Comparison of ENCODE assay signal across 11 cellular contexts in genomic region chr14:68797180-68797670, GRCh38. TPM values are rescaled to one million over a fixed set of nuclear protein-coding genes. Genes with fewer than 3 reads are reported as not detected.
A peak's percentile ranks its signal among the peaks of the same experiment; 100 is the strongest.
DNase-seq lines count a peak whose midpoint lies in the region; ATAC-seq and TF ChIP-seq lines count a peak whose summit lies in the region.
"Had no signal": no experiment of that assay in that cellular context is flagged by ENCODE, and none has a peak within 500 bp of the region (broad histone marks: within the 10 kb centered on the region; RNA-seq: fewer than 3 reads in every experiment).

No MANE protein-coding gene starts in this region.

- no peaks in the 10 kb centered on the region for H3K27me3 ChIP-seq in adipocyte (replicated peaks; ENCODE audit: control insufficient read depth, insufficient read depth, low read length)
- H3K27me3 ChIP-seq: SJSA1 had no signal

- peaks cover 17% of the 10 kb centered on the region for H3K4me1 ChIP-seq in adipocyte (ENCODE audit: control insufficient read depth, insufficient read depth, low read length)

- peaks cover 7% of the 10 kb centered on the region for H3K9me3 Mint-ChIP-seq in memory B cell
- peaks cover 8% of the 10 kb centered on the region for H3K9me3 Mint-ChIP-seq in type B pancreatic cell

- H3K4me3 ChIP-seq in adipocyte (ENCODE audit: low read length) = no peak overlapping the region
- H3K4me3 ChIP-seq: SJSA1 had no signal

- H3K36me3 Mint-ChIP-seq in memory B cell = peaks cover 8% of the 10 kb centered on the region
- H3K36me3 Mint-ChIP-seq in type B pancreatic cell = peaks cover 20% of the 10 kb centered on the region

- peak; percentile 58 for DNase-seq in activated effector memory CD4-positive, alpha-beta T cell treated with anti-CD3 and anti-CD28 coated beads, Interleukin-2, amount 50 U/mL, for 16 hours
- no peak for DNase-seq in activated effector memory CD4-positive, alpha-beta T cell treated with Interleukin-2 at 50 U/mL for 16 hours
- DNase-seq in adipocyte (ENCODE audit: low read depth) (no peak), memory B cell (ENCODE audit: low spot score in 2 of 2) (no peak), type B pancreatic cell (ENCODE audit: extremely low spot score, unreplicated experiment) (peak; percentile 67), GM19238 (ENCODE audit: insufficient read length, low spot score) (no peak)
- no peak for DNase-seq in stimulated activated CD4-positive, alpha-beta T cell treated with anti-CD3 and anti-CD28 coated beads, Interleukin-4, amount 100 ng/mL, for 24 hours
- DNase-seq: AML-193, KBM-7 had no signal

- ATAC-seq in memory B cell (ENCODE audit: low read depth) = no peak
- no peak for ATAC-seq in GM18909 (IDR thresholded peaks at IDR 0.05; ENCODE audit: poor library complexity, unreplicated experiment)

- H3K4me1 Mint-ChIP-seq in memory B cell (peaks cover 30% of the 10 kb centered on the region), type B pancreatic cell (ENCODE audit: unreplicated experiment) (peaks cover 18% of the 10 kb centered on the region)

- no peaks in the 10 kb centered on the region for H3K36me3 ChIP-seq in adipocyte (ENCODE audit: control insufficient read depth, insufficient read depth, low read length, severe bottlenecking)
- H3K36me3 ChIP-seq: SJSA1 had no signal

- peak overlapping the region; percentile 98 for H3K9ac ChIP-seq in adipocyte (ENCODE audit: low read length)

- H3K9me3 ChIP-seq in adipocyte (ENCODE audit: control insufficient read depth, low read length) = peaks cover 11% of the 10 kb centered on the region

- H3K4me3 Mint-ChIP-seq in memory B cell (peak overlapping the region; percentile 4), type B pancreatic cell (peak overlapping the region; percentile 96)

- H3K27me3 Mint-ChIP-seq in memory B cell (no peaks in the 10 kb centered on the region), type B pancreatic cell (peaks cover 15% of the 10 kb centered on the region)

- no peak for TF ChIP-seq CTCF in type B pancreatic cell (conservative IDR thresholded peaks at IDR 0.05)

- H3K27ac Mint-ChIP-seq in memory B cell (peak overlapping the region; percentile 100), type B pancreatic cell (peak overlapping the region; percentile 99)

RNA-seq across cellular contexts. Expression of gene ZFP36L1, which starts 4.4 kb away (rescaled TPM):
- total RNA-seq in type B pancreatic cell (ENCODE audit: low replicate concordance) = 457 and 564 TPM in 2 replicates

Comparison
In these comparisons a context has a peak if more than half of its experiments do, and no peak if none do; other contexts are left out.
1. DNase-seq: peak in activated effector memory CD4-positive, alpha-beta T cell treated with anti-CD3 and anti-CD28 coated beads, Interleukin-2, amount 50 U/mL, for 16 hours (single experiment) and type B pancreatic cell (single experiment); none in activated effector memory CD4-positive, alpha-beta T cell treated with Interleukin-2 at 50 U/mL for 16 hours (single experiment), adipocyte (single experiment), memory B cell (0 of 2), stimulated activated CD4-positive, alpha-beta T cell treated with anti-CD3 and anti-CD28 coated beads, Interleukin-4, amount 100 ng/mL, for 24 hours (single experiment) and GM19238 (single experiment).